Comparison of ENCODE assay signal across 1 cellular context in genomic region chr13:48037346-48038173, GRCh38.
TF ChIP-seq lines count a peak whose summit lies in the region.

TSS of gene NUDT15 (plus strand) at chr13:48037726. CDS start at chr13:48037747, 21 bp downstream.

TF ChIP-seq in HepG2, 621 proteins besides CTCF, POLR2A, EP300 and RAD21 (continued from another document and continues in another):
- no peak for TF ChIP-seq ZNF513 (CRISPR knock-in tag; conservative IDR thresholded peaks at IDR 0.05)
- peak; percentile 93 for TF ChIP-seq IKZF5 (CRISPR knock-in tag; IDR thresholded peaks at IDR 0.05)
- TF ChIP-seq ZNF530 (CRISPR knock-in tag; IDR thresholded peaks at IDR 0.05; ENCODE audit: low read depth) = no peak
- TF ChIP-seq SP140L (CRISPR knock-in tag; IDR thresholded peaks at IDR 0.05; ENCODE audit: borderline replicate concordance) = peak; percentile 38; the same call in 1 of the 2 replicates
- no peak for TF ChIP-seq ARNT (IDR thresholded peaks at IDR 0.05)
- peak; percentile 97; the same call in 1 of the 2 replicates for TF ChIP-seq KMT2B (CRISPR knock-in tag; IDR thresholded peaks at IDR 0.05)
- TF ChIP-seq ZNF205 (CRISPR knock-in tag; IDR thresholded peaks at IDR 0.05) = peak; percentile 90; the same call in 1 of the 2 replicates
- peak; percentile 86 for TF ChIP-seq ZNF781 (CRISPR knock-in tag; IDR thresholded peaks at IDR 0.05; ENCODE audit: borderline replicate concordance, not compliant biosample characterization)
- TF ChIP-seq KDM3A (CRISPR knock-in tag; IDR thresholded peaks at IDR 0.05; ENCODE audit: low read depth) = peak; percentile 93
- no peak for TF ChIP-seq ZNF10 (CRISPR knock-in tag; IDR thresholded peaks at IDR 0.05; ENCODE audit: borderline replicate concordance, low read depth)
- TF ChIP-seq SP5 (CRISPR knock-in tag; IDR thresholded peaks at IDR 0.05; ENCODE audit: borderline replicate concordance, low read depth) = no peak
- peak; percentile 73 for TF ChIP-seq ETV5 (CRISPR knock-in tag; IDR thresholded peaks at IDR 0.05; ENCODE audit: borderline replicate concordance)
- TF ChIP-seq ZNF550 (CRISPR knock-in tag; IDR thresholded peaks at IDR 0.05; ENCODE audit: borderline replicate concordance) = no peak
- no peak for TF ChIP-seq ZNF850 (CRISPR knock-in tag; conservative IDR thresholded peaks at IDR 0.05)
- no peak for TF ChIP-seq ATRX (CRISPR knock-in tag; IDR thresholded peaks at IDR 0.05; ENCODE audit: borderline replicate concordance)
- peak; percentile 98 for TF ChIP-seq KMT2A (CRISPR knock-in tag; IDR thresholded peaks at IDR 0.05)
- TF ChIP-seq ZNF577 (CRISPR knock-in tag; IDR thresholded peaks at IDR 0.05; ENCODE audit: borderline replicate concordance, low read depth) = no peak
- TF ChIP-seq MED1 (CRISPR knock-in tag; IDR thresholded peaks at IDR 0.05) = peak; percentile 80; the same call in 1 of the 2 replicates
- no peak for TF ChIP-seq DBP (CRISPR knock-in tag; IDR thresholded peaks at IDR 0.05; ENCODE audit: not compliant biosample characterization)
- TF ChIP-seq, protein P1, sequence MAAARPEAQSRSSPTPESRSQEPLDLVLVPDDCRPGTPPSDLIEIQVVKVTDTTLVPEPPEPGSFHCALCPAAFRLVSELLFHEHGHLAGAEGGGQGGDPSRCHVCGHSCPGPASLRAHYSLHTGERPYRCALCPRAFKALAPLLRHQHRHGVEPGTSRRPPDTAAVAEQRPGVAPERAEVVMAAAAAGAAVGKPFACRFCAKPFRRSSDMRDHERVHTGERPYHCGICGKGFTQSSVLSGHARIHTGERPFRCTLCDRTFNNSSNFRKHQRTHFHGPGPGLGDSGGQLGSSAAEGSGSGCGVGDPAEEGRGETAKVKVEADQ (CRISPR knock-in tag; IDR thresholded peaks at IDR 0.05; ENCODE audit: borderline replicate concordance) = peak; percentile 93
- TF ChIP-seq, protein P2, sequence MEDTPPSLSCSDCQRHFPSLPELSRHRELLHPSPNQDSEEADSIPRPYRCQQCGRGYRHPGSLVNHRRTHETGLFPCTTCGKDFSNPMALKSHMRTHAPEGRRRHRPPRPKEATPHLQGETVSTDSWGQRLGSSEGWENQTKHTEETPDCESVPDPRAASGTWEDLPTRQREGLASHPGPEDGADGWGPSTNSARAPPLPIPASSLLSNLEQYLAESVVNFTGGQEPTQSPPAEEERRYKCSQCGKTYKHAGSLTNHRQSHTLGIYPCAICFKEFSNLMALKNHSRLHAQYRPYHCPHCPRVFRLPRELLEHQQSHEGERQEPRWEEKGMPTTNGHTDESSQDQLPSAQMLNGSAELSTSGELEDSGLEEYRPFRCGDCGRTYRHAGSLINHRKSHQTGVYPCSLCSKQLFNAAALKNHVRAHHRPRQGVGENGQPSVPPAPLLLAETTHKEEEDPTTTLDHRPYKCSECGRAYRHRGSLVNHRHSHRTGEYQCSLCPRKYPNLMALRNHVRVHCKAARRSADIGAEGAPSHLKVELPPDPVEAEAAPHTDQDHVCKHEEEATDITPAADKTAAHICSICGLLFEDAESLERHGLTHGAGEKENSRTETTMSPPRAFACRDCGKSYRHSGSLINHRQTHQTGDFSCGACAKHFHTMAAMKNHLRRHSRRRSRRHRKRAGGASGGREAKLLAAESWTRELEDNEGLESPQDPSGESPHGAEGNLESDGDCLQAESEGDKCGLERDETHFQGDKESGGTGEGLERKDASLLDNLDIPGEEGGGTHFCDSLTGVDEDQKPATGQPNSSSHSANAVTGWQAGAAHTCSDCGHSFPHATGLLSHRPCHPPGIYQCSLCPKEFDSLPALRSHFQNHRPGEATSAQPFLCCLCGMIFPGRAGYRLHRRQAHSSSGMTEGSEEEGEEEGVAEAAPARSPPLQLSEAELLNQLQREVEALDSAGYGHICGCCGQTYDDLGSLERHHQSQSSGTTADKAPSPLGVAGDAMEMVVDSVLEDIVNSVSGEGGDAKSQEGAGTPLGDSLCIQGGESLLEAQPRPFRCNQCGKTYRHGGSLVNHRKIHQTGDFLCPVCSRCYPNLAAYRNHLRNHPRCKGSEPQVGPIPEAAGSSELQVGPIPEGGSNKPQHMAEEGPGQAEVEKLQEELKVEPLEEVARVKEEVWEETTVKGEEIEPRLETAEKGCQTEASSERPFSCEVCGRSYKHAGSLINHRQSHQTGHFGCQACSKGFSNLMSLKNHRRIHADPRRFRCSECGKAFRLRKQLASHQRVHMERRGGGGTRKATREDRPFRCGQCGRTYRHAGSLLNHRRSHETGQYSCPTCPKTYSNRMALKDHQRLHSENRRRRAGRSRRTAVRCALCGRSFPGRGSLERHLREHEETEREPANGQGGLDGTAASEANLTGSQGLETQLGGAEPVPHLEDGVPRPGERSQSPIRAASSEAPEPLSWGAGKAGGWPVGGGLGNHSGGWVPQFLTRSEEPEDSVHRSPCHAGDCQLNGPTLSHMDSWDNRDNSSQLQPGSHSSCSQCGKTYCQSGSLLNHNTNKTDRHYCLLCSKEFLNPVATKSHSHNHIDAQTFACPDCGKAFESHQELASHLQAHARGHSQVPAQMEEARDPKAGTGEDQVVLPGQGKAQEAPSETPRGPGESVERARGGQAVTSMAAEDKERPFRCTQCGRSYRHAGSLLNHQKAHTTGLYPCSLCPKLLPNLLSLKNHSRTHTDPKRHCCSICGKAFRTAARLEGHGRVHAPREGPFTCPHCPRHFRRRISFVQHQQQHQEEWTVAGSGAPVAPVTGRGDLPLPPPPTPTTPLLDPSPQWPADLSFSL (CRISPR knock-in tag; IDR thresholded peaks at IDR 0.05) = no peak; the same call in 1 of the 2 replicates
- TF ChIP-seq SNAPC2 (CRISPR knock-in tag; IDR thresholded peaks at IDR 0.05) = peak; percentile 88
- TF ChIP-seq CREM (IDR thresholded peaks at IDR 0.05) = peak; percentile 77
- 0 out of 2 replicates have a peak, but pooled peaks have one; percentile 36 for TF ChIP-seq CREM (CRISPR knock-in tag; IDR thresholded peaks at IDR 0.05)
- TF ChIP-seq RNF2 (conservative IDR thresholded peaks at IDR 0.05; ENCODE audit: low read depth) = peak; percentile 96
- TF ChIP-seq ZNF672 (CRISPR knock-in tag; IDR thresholded peaks at IDR 0.05) = no peak; the same call in 1 of the 2 replicates
- peak; percentile 63 for TF ChIP-seq AGO1 (IDR thresholded peaks at IDR 0.05; ENCODE audit: low read depth, low read length, poor library complexity, severe bottlenecking)
- TF ChIP-seq PITX1 (CRISPR knock-in tag; IDR thresholded peaks at IDR 0.05) = 0 out of 2 replicates have a peak, but pooled peaks have one; percentile 42
- TF ChIP-seq ZNF292 (CRISPR knock-in tag; IDR thresholded peaks at IDR 0.05; ENCODE audit: borderline replicate concordance, low read depth) = no peak
- peak; percentile 81 to 82 for TF ChIP-seq NR2F1 (CRISPR knock-in tag; IDR thresholded peaks at IDR 0.05)
- peak; percentile 82; the same call in 1 of the 2 replicates for TF ChIP-seq ZNF275 (CRISPR knock-in tag; IDR thresholded peaks at IDR 0.05; ENCODE audit: borderline replicate concordance)
- peak; percentile 97 for TF ChIP-seq ZNF547 (CRISPR knock-in tag; IDR thresholded peaks at IDR 0.05)
- TF ChIP-seq ZNF260 (CRISPR knock-in tag; IDR thresholded peaks at IDR 0.05; ENCODE audit: borderline replicate concordance, low read depth) = no peak
- peak; percentile 69; the same call in 1 of the 2 replicates for TF ChIP-seq GATAD2A (CRISPR knock-in tag; IDR thresholded peaks at IDR 0.05)
- TF ChIP-seq ZNF407 (CRISPR knock-in tag; IDR thresholded peaks at IDR 0.05; ENCODE audit: not compliant biosample characterization) = peak; percentile 98
- peak; percentile 98; the same call in 1 of the 2 replicates for TF ChIP-seq PAX8 (CRISPR knock-in tag; IDR thresholded peaks at IDR 0.05; ENCODE audit: borderline replicate concordance)
- no peak for TF ChIP-seq MYNN (CRISPR knock-in tag; IDR thresholded peaks at IDR 0.05; ENCODE audit: low read depth)
- peak; percentile 98 for TF ChIP-seq ZNF556 (CRISPR knock-in tag; IDR thresholded peaks at IDR 0.05; ENCODE audit: borderline replicate concordance)
- TF ChIP-seq ZNF136 (CRISPR knock-in tag; IDR thresholded peaks at IDR 0.05; ENCODE audit: low read depth) = peak; percentile 95
- peak; percentile 49 for TF ChIP-seq TBL1XR1 (IDR thresholded peaks at IDR 0.05; ENCODE audit: borderline replicate concordance, low read length, partially characterized antibody)
- TF ChIP-seq ZFP36 (IDR thresholded peaks at IDR 0.05; ENCODE audit: borderline replicate concordance, low read depth, low read length, partially characterized antibody) = no peak
